ENCODE assay signal across 1 cellular context in the genomic region with DNA sequence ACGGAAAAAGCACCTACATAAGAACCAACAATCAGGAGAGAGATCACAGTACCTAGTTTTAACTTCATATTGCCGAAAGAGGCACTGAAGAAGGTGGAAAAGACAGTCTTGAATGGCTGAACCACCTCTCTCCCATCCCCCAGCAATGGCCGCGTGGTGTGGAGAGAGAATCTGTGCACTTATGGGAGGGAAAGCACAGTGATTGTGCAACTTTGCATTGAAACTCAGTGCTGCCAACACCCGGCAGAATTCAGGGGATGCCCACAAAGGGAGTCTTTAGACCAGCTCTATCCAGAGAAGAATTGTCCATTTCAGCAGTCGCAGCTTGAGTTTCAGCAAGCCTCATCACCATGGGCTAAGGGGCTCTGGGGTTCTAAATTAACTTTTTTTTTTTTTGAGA.
TF ChIP-seq lines count a peak whose summit lies in the region.

No MANE protein-coding gene starts in this region.

TF ChIP-seq in GM23338, 12 proteins besides CTCF, POLR2A, EP300 and RAD21 (continued from another document):
- TF ChIP-seq, protein P1, sequence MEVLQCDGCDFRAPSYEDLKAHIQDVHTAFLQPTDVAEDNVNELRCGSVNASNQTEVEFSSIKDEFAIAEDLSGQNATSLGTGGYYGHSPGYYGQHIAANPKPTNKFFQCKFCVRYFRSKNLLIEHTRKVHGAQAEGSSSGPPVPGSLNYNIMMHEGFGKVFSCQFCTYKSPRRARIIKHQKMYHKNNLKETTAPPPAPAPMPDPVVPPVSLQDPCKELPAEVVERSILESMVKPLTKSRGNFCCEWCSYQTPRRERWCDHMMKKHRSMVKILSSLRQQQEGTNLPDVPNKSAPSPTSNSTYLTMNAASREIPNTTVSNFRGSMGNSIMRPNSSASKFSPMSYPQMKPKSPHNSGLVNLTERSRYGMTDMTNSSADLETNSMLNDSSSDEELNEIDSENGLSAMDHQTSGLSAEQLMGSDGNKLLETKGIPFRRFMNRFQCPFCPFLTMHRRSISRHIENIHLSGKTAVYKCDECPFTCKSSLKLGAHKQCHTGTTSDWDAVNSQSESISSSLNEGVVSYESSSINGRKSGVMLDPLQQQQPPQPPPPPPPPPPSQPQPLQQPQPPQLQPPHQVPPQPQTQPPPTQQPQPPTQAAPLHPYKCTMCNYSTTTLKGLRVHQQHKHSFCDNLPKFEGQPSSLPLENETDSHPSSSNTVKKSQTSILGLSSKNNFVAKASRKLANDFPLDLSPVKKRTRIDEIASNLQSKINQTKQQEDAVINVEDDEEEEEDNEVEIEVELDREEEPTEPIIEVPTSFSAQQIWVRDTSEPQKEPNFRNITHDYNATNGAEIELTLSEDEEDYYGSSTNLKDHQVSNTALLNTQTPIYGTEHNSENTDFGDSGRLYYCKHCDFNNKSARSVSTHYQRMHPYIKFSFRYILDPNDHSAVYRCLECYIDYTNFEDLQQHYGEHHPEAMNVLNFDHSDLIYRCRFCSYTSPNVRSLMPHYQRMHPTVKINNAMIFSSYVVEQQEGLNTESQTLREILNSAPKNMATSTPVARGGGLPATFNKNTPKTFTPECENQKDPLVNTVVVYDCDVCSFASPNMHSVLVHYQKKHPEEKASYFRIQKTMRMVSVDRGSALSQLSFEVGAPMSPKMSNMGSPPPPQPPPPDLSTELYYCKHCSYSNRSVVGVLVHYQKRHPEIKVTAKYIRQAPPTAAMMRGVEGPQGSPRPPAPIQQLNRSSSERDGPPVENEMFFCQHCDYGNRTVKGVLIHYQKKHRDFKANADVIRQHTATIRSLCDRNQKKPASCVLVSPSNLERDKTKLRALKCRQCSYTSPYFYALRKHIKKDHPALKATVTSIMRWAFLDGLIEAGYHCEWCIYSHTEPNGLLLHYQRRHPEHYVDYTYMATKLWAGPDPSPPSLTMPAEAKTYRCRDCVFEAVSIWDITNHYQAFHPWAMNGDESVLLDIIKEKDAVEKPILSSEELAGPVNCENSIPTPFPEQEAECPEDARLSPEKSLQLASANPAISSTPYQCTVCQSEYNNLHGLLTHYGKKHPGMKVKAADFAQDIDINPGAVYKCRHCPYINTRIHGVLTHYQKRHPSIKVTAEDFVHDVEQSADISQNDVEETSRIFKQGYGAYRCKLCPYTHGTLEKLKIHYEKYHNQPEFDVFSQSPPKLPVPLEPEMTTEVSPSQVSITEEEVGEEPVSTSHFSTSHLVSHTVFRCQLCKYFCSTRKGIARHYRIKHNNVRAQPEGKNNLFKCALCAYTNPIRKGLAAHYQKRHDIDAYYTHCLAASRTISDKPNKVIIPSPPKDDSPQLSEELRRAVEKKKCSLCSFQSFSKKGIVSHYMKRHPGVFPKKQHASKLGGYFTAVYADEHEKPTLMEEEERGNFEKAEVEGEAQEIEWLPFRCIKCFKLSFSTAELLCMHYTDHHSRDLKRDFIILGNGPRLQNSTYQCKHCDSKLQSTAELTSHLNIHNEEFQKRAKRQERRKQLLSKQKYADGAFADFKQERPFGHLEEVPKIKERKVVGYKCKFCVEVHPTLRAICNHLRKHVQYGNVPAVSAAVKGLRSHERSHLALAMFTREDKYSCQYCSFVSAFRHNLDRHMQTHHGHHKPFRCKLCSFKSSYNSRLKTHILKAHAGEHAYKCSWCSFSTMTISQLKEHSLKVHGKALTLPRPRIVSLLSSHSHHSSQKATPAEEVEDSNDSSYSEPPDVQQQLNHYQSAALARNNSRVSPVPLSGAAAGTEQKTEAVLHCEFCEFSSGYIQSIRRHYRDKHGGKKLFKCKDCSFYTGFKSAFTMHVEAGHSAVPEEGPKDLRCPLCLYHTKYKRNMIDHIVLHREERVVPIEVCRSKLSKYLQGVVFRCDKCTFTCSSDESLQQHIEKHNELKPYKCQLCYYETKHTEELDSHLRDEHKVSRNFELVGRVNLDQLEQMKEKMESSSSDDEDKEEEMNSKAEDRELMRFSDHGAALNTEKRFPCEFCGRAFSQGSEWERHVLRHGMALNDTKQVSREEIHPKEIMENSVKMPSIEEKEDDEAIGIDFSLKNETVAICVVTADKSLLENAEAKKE (CRISPR knock-in tag; IDR thresholded peaks at IDR 0.05) = no peak
- TF ChIP-seq STAT1 (IDR thresholded peaks at IDR 0.05; ENCODE audit: unreplicated experiment) (no peak), CREB1 (CRISPR knock-in tag; IDR thresholded peaks at IDR 0.05; ENCODE audit: low read depth) (no peak), POLR2AphosphoS5 (IDR thresholded peaks at IDR 0.05; ENCODE audit: low read depth) (no peak), ZNF331 (CRISPR knock-in tag; IDR thresholded peaks at IDR 0.05; ENCODE audit: low read depth) (no peak), ZNF114 (CRISPR knock-in tag; IDR thresholded peaks at IDR 0.05) (no peak), NANOG (IDR thresholded peaks at IDR 0.05; ENCODE audit: borderline replicate concordance) (no peak)
- TF ChIP-seq, protein P2, sequence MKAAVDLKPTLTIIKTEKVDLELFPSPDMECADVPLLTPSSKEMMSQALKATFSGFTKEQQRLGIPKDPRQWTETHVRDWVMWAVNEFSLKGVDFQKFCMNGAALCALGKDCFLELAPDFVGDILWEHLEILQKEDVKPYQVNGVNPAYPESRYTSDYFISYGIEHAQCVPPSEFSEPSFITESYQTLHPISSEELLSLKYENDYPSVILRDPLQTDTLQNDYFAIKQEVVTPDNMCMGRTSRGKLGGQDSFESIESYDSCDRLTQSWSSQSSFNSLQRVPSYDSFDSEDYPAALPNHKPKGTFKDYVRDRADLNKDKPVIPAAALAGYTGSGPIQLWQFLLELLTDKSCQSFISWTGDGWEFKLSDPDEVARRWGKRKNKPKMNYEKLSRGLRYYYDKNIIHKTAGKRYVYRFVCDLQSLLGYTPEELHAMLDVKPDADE (IDR thresholded peaks at IDR 0.05) = no peak
